ENCODE assay signal across 9 cellular contexts in genomic region chr1:183636783-183637182, GRCh38. TPM values are rescaled to one million over a fixed set of nuclear protein-coding genes. Genes with fewer than 3 reads are reported as not detected.
DNase-seq lines count a peak whose midpoint lies in the region; TF ChIP-seq lines count a peak whose summit lies in the region.
"Had no signal": no experiment of that assay in that cellular context is flagged by ENCODE, and none has a peak within 500 bp of the region (broad histone marks: within the 10 kb centered on the region; RNA-seq: fewer than 3 reads in every experiment).

No MANE protein-coding gene starts in this region.

- H3K27me3 Mint-ChIP-seq in osteocyte (ENCODE audit: unreplicated experiment): no peaks in the 10 kb centered on the region

- no peak overlapping the region for H3K27ac ChIP-seq in duodenal mucosa (ENCODE audit: low read depth, low read length)

- no peak overlapping the region for H3K9ac ChIP-seq in duodenal mucosa (ENCODE audit: low read depth in 1 of 2, low read length in 2 of 2)

- H3K9me3 ChIP-seq in duodenal mucosa (ENCODE audit: control insufficient read depth in 1 of 2, low read length in 2 of 2): no peaks in the 10 kb centered on the region

- no peaks in the 10 kb centered on the region for H3K9me3 Mint-ChIP-seq in osteocyte (ENCODE audit: unreplicated experiment)

- peak overlapping the region; percentile 81 to 98 for H3K4me3 ChIP-seq in duodenal mucosa (ENCODE audit: low read depth in 1 of 2, low read length in 2 of 2)

- H3K36me3 ChIP-seq in duodenal mucosa (ENCODE audit: control insufficient read depth in 1 of 2, insufficient read depth in 2 of 2, low read length in 2 of 2): no peaks in the 10 kb centered on the region

- peaks cover 34% of the 10 kb centered on the region for H3K4me1 Mint-ChIP-seq in osteocyte (ENCODE audit: unreplicated experiment)

- no peaks in the 10 kb centered on the region for H3K27me3 ChIP-seq in duodenal mucosa (ENCODE audit: control insufficient read depth in 1 of 2, insufficient read depth in 2 of 2, low read length in 2 of 2)

- H3K27ac Mint-ChIP-seq in osteocyte (ENCODE audit: unreplicated experiment): peak overlapping the region; percentile 100

- H3K4me3 Mint-ChIP-seq in osteocyte (ENCODE audit: unreplicated experiment): peak overlapping the region; percentile 100

- TF ChIP-seq CTCF in osteocyte (IDR thresholded peaks at IDR 0.05): no peak

- DNase-seq in NCI-H1417 (lab: John Stamatoyannopoulos, UW) (peak in 2 of 3 experiments; percentile 42 to 47), NCI-H1417 treated with DMSO at 0.1 percent for 48 hours (lab: John Stamatoyannopoulos, UW) (no peak), NCI-H526 treated with DMSO at 0.1 percent for 48 hours (lab: John Stamatoyannopoulos, UW) (peak; percentile 54), osteocyte (ENCODE audit: extremely low spot score, unreplicated experiment) (no peak), NCI-H1436 (lab: John Stamatoyannopoulos, UW) (no peak), 8988T (no peak), T-helper 9 cell (no peak)

- peaks cover 2% of the 10 kb centered on the region for H3K36me3 Mint-ChIP-seq in osteocyte (ENCODE audit: unreplicated experiment)

- H3K4me1 ChIP-seq in duodenal mucosa (ENCODE audit: control insufficient read depth in 1 of 2, insufficient read depth in 2 of 2, low read length in 2 of 2): peaks cover 16 to 19% of the 10 kb centered on the region in 2 donors

RNA-seq across cellular contexts. Expression of gene ARPC5, which starts 1.2 kb away (rescaled TPM):
- 126 and 127 TPM in 2 replicates for total RNA-seq in osteocyte

RNA-seq across cellular contexts. Expression of gene APOBEC4, which starts 16.3 kb away (rescaled TPM):
- not detected in 2 replicates for total RNA-seq in osteocyte
- total RNA-seq: lung microvascular endothelial cell had no signal

RNA-seq across cellular contexts. Expression of gene NCF2, which starts 46.5 kb away (rescaled TPM):
- total RNA-seq in osteocyte: not detected in 2 replicates
- total RNA-seq: lung microvascular endothelial cell had no signal

Comparison
In these comparisons a context has a peak if more than half of its experiments do, and no peak if none do; other contexts are left out.
1. DNase-seq: peak in NCI-H1417 (2 of 3) and NCI-H526 treated with DMSO at 0.1 percent for 48 hours (single experiment); none in NCI-H1417 treated with DMSO at 0.1 percent for 48 hours (single experiment), osteocyte (single experiment), NCI-H1436 (single experiment), 8988T (single experiment) and T-helper 9 cell (single experiment).